ENCODE assay signal across 6 cellular contexts in the genomic region with DNA sequence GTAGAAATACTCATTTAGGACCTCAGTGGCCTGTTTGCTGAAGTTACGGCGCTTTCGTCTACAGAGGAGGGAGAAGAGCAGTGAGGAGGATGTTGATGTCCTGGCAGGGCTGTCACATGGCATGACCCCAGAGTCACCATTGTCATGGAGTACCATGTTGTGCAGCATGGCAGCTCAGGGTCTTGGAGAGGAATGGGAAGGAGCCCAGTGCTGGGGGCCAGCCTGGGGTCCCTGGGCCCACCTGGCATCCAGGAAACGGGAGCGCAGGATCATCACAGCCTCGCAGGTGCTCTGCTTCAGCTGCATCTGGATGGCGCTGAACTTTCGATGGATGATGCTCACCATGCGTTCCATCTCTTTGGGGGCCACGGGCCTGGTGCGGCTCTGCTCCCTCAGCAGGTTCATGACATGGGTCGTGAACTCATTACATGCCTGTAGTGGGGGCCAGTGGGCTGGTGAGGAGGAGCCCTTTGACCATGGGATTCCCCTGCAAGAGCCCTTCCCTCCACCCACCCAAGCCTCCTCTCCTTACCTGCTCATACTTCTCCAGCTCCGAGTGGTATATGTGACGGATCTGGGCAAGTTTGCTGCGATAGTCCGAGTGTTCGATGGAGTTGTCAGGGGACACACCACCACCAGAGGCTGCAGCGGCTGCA. TPM values are rescaled to one million over a fixed set of nuclear protein-coding genes. Genes with fewer than 3 reads are reported as not detected.
A peak's percentile ranks its signal among the peaks of the same experiment; 100 is the strongest.
DNase-seq lines count a peak whose midpoint lies in the region; ATAC-seq, FAIRE-seq and TF ChIP-seq lines count a peak whose summit lies in the region.
"Not testable (repeated sequence)": the region's sequence is repeated elsewhere in the genome, so short reads cannot be mapped to it uniquely, and the experiment has no call there.

No MANE protein-coding gene starts in this region.

- not testable (repeated sequence) for H3K27me3 ChIP-seq in HCT116 (ENCODE audit: insufficient read depth, low read length); bronchial epithelial cell (ENCODE audit: control insufficient read depth, insufficient read depth, low read length); left ventricle myocardium inferior (ENCODE audit: low read depth); trophoblast cell (ENCODE audit: insufficient read depth, low read length); upper lobe of right lung

- ATAC-seq in HCT116, upper lobe of right lung: not testable (repeated sequence)

- H3K4me3 Mint-ChIP-seq in activated CD4-positive, alpha-beta T cell treated with anti-CD3 and anti-CD28 coated beads, Interleukin-2, amount 10 ng/mL, durations not matched to agents 24 days and 14 days, result peak overlapping the region; percentile 87

- not testable (repeated sequence) for TF ChIP-seq POLR2A in HCT116 (IDR thresholded peaks at IDR 0.05; ENCODE audit: borderline replicate concordance, extremely low read depth, insufficient read depth, insufficient read length)

- no CpG with 5 or more reads among the region's 18 CpGs for WGBS in trophoblast cell (ENCODE audit: extremely low coverage, insufficient coverage, insufficient read length)

- not testable (repeated sequence) for H3K14ac ChIP-seq in trophoblast cell (ENCODE audit: low read length)

- not testable (repeated sequence) for H3K9me3 Mint-ChIP-seq in activated CD4-positive, alpha-beta T cell treated with anti-CD3 and anti-CD28 coated beads, Interleukin-2, amount 10 ng/mL, durations not matched to agents 24 days and 14 days

- H3K36me3 Mint-ChIP-seq in activated CD4-positive, alpha-beta T cell treated with anti-CD3 and anti-CD28 coated beads, Interleukin-2, amount 10 ng/mL, durations not matched to agents 24 days and 14 days (ENCODE audit: low read depth), result peaks cover 57% of the 10 kb centered on the region

- CTCF ChIA-PET in HCT116 (lab: Charles Lee), result not testable (repeated sequence)

- DNase-seq in HCT116 (ENCODE audit: low read depth, low spot score); activated CD4-positive, alpha-beta T cell treated with anti-CD3 and anti-CD28 coated beads, Interleukin-2, amount 10 ng/mL, durations not matched to agents 24 days and 14 days; bronchial epithelial cell (ENCODE audit: low read depth); left ventricle myocardium inferior; trophoblast cell; upper lobe of right lung: not testable (repeated sequence)

- H3K4me1 Mint-ChIP-seq in activated CD4-positive, alpha-beta T cell treated with anti-CD3 and anti-CD28 coated beads, Interleukin-2, amount 10 ng/mL, durations not matched to agents 24 days and 14 days, result peaks cover 51% of the 10 kb centered on the region

- H3K27me3 Mint-ChIP-seq in activated CD4-positive, alpha-beta T cell treated with anti-CD3 and anti-CD28 coated beads, Interleukin-2, amount 10 ng/mL, durations not matched to agents 24 days and 14 days, result not testable (repeated sequence)

- H4K12ac ChIP-seq in trophoblast cell (ENCODE audit: low read depth, low read length), result peak overlapping the region; percentile 10

- H3K4me1 ChIP-seq in HCT116 (ENCODE audit: control insufficient read depth in 1 of 2, insufficient read depth in 2 of 2, low read length in 2 of 2) (peaks cover 16 to 59% of the 10 kb centered on the region in 2 experiments), left ventricle myocardium inferior (peaks cover 91% of the 10 kb centered on the region), trophoblast cell (ENCODE audit: control insufficient read depth in 1 of 2, insufficient read depth in 2 of 2, low read length in 2 of 2) (peaks cover 10 to 28% of the 10 kb centered on the region in 2 experiments), upper lobe of right lung (peaks cover 49% of the 10 kb centered on the region)

- H2BK12ac ChIP-seq in trophoblast cell (ENCODE audit: low read length), result not testable (repeated sequence)

- H2AK5ac ChIP-seq in trophoblast cell (ENCODE audit: low read length), result not testable (repeated sequence)

- not testable (repeated sequence) for H3K27ac ChIP-seq in HCT116 (ENCODE audit: low read depth, low read length); trophoblast cell (ENCODE audit: low read depth, low read length); upper lobe of right lung
- peak overlapping the region; percentile 98 for H3K27ac ChIP-seq in left ventricle myocardium inferior (replicated peaks)

- H3K9ac ChIP-seq in HCT116 (ENCODE audit: low read length); trophoblast cell (ENCODE audit: low read length): not testable (repeated sequence)

- TF ChIP-seq CTCF in HCT116 (IDR thresholded peaks at IDR 0.05 in 2 of 3, conservative IDR thresholded peaks at IDR 0.05 in 1 of 3; ENCODE audit: borderline replicate concordance in 1 of 3, insufficient read depth in 1 of 3, low read depth in 2 of 3, low read length in 2 of 3); bronchial epithelial cell (IDR thresholded peaks at IDR 0.05; ENCODE audit: insufficient read depth, low read length, severe bottlenecking); left ventricle myocardium inferior (IDR thresholded peaks at IDR 0.05; ENCODE audit: borderline replicate concordance); upper lobe of right lung (IDR thresholded peaks at IDR 0.05): not testable (repeated sequence)

- H3K4me2 ChIP-seq in HCT116 (ENCODE audit: low read length), result peak overlapping the region; percentile 81
- not testable (repeated sequence) for H3K4me2 ChIP-seq in trophoblast cell (ENCODE audit: low read length)

- not testable (repeated sequence) for H3K9me2 ChIP-seq in HCT116 (ENCODE audit: insufficient read depth)

- RAD21 ChIA-PET in HCT116 (lab: Charles Lee; ENCODE audit: low non-redundant PET in 1 of 2, low total read pairs in 2 of 2, uncharacterized antibody in 2 of 2, unreplicated experiment in 2 of 2), result not testable (repeated sequence)

- H3K23ac ChIP-seq in trophoblast cell (ENCODE audit: low read length), result not testable (repeated sequence)

- H3K9me3 ChIP-seq in HCT116 (ENCODE audit: control insufficient read depth in 1 of 2, insufficient read depth in 1 of 2, low read depth in 1 of 2, low read length in 2 of 2); left ventricle myocardium inferior (replicated peaks); trophoblast cell (ENCODE audit: insufficient read depth, low read depth, low read length); upper lobe of right lung: not testable (repeated sequence)

- not testable (repeated sequence) for H2BK120ac ChIP-seq in trophoblast cell (ENCODE audit: insufficient read depth, low read length, poor library complexity)

- FAIRE-seq in bronchial epithelial cell (lab: Jason Lieb, UNC), result peak; percentile 75

- H3K27ac Mint-ChIP-seq in activated CD4-positive, alpha-beta T cell treated with anti-CD3 and anti-CD28 coated beads, Interleukin-2, amount 10 ng/mL, durations not matched to agents 24 days and 14 days, result peak overlapping the region; percentile 81

- not testable (repeated sequence) for H4K20me1 ChIP-seq in HCT116 (ENCODE audit: insufficient read depth)

- not testable (repeated sequence) for H3K4ac ChIP-seq in trophoblast cell (ENCODE audit: low read depth, low read length)

- not testable (repeated sequence) for BruUV-seq in HCT116 (replicated peaks; lab: Mats Ljungman, UMichigan)

- not testable (repeated sequence) for H4K91ac ChIP-seq in trophoblast cell (ENCODE audit: low read depth, low read length)

- intact Hi-C loops in HCT116 (cut with micrococcal nuclease); activated CD4-positive, alpha-beta T cell treated with anti-CD3 and anti-CD28 coated beads, Interleukin-2, amount 10 ng/mL, durations not matched to agents 24 days and 14 days (cut with micrococcal nuclease); left ventricle myocardium inferior (cut with micrococcal nuclease); upper lobe of right lung (cut with DNase I): not testable (repeated sequence)

- H3K36me3 ChIP-seq in HCT116 (ENCODE audit: control insufficient read depth in 1 of 2, insufficient read depth in 2 of 2, low read length in 2 of 2), result not testable (repeated sequence)
- peaks cover 11% of the 10 kb centered on the region for H3K36me3 ChIP-seq in bronchial epithelial cell (ENCODE audit: control insufficient read depth, insufficient read depth, low read length)
- peaks cover 18% of the 10 kb centered on the region for H3K36me3 ChIP-seq in left ventricle myocardium inferior
- H3K36me3 ChIP-seq in trophoblast cell (ENCODE audit: control insufficient read depth in 1 of 2, insufficient read depth in 2 of 2, low read length in 2 of 2), result peaks cover 31 to 32% of the 10 kb centered on the region in 2 experiments
- H3K36me3 ChIP-seq in upper lobe of right lung, result peaks cover 16% of the 10 kb centered on the region

- H3K79me2 ChIP-seq in HCT116 (ENCODE audit: insufficient read depth, low read length) (peaks cover 13% of the 10 kb centered on the region), trophoblast cell (ENCODE audit: control insufficient read depth, insufficient read depth, low read length, poor library complexity) (peaks cover 11% of the 10 kb centered on the region)

- H3K4me3 ChIP-seq in HCT116 (replicated peaks in 1 of 2; ENCODE audit: low read depth in 1 of 2, low read length in 2 of 2); bronchial epithelial cell (ENCODE audit: low read depth, low read length); trophoblast cell (ENCODE audit: low read depth, low read length): not testable (repeated sequence)
- H3K4me3 ChIP-seq in left ventricle myocardium inferior (peak overlapping the region; percentile 83), upper lobe of right lung (peak overlapping the region; percentile 66)

- H2AFZ ChIP-seq in HCT116 (ENCODE audit: low read depth, low read length, poor library complexity, severe bottlenecking); trophoblast cell (ENCODE audit: insufficient read depth, low read length, poor library complexity): not testable (repeated sequence)

- POLR2A ChIA-PET in HCT116 (lab: Charles Lee), result not testable (repeated sequence)

- H3K18ac ChIP-seq in trophoblast cell (ENCODE audit: low read length), result not testable (repeated sequence)

- H3K79me1 ChIP-seq in trophoblast cell (ENCODE audit: low read length), result peaks cover 18% of the 10 kb centered on the region

- TF ChIP-seq RAD21 in HCT116 (IDR thresholded peaks at IDR 0.05; ENCODE audit: low read depth), result not testable (repeated sequence)

- not testable (repeated sequence) for H2BK5ac ChIP-seq in trophoblast cell (ENCODE audit: low read depth, low read length, poor library complexity)

- not testable (repeated sequence) for H4K8ac ChIP-seq in trophoblast cell (ENCODE audit: low read depth, low read length)

RNA-seq across cellular contexts. Expression of a gene that starts 2.1 kb away (rescaled TPM):
- total RNA-seq in HCT116 (2021; ENCODE audit: unreplicated experiment) (79.0 TPM), bronchial epithelial cell (16.3 and 19.3 TPM in 2 replicates), left ventricle myocardium inferior (36.5 TPM), upper lobe of right lung (100 TPM)
- 64.4 and 66.7 TPM in 2 replicates for polyA plus RNA-seq in HCT116 (2012)
- 88.1 and 92.7 TPM in 2 replicates for total RNA-seq in activated CD4-positive, alpha-beta T cell treated with anti-CD3 and anti-CD28 coated beads, Interleukin-2, amount 10 ng/mL, durations not matched to agents 24 days and 14 days
- polyA plus RNA-seq in trophoblast cell (2013), result 90.9 and 95.5 TPM in 2 replicates

RNA-seq across cellular contexts. Expression of a gene that starts 3.8 kb away (rescaled TPM):
- total RNA-seq in HCT116 (2021; ENCODE audit: unreplicated experiment) (22.6 TPM), bronchial epithelial cell (0.26 TPM in 2 replicates), left ventricle myocardium inferior (1.8 TPM), upper lobe of right lung (1,590 TPM)
- polyA plus RNA-seq in HCT116 (2012), result 9.5 and 10.3 TPM in 2 replicates
- total RNA-seq in activated CD4-positive, alpha-beta T cell treated with anti-CD3 and anti-CD28 coated beads, Interleukin-2, amount 10 ng/mL, durations not matched to agents 24 days and 14 days, result 20.7 and 24.1 TPM in 2 replicates
- polyA plus RNA-seq in trophoblast cell (2013), result 7.3 and 8.1 TPM in 2 replicates

RNA-seq across cellular contexts. Expression of a gene that starts 4.6 kb away (rescaled TPM):
- total RNA-seq in HCT116 (2021; ENCODE audit: unreplicated experiment) (1.2 TPM), bronchial epithelial cell (0.64 and 0.79 TPM in 2 replicates), left ventricle myocardium inferior (5.0 TPM), upper lobe of right lung (51.9 TPM)
- polyA plus RNA-seq in HCT116 (2012), result 1.8 and 2.2 TPM in 2 replicates
- total RNA-seq in activated CD4-positive, alpha-beta T cell treated with anti-CD3 and anti-CD28 coated beads, Interleukin-2, amount 10 ng/mL, durations not matched to agents 24 days and 14 days, result 81.1 and 82.4 TPM in 2 replicates
- 9.6 and 10.9 TPM in 2 replicates for polyA plus RNA-seq in trophoblast cell (2013)

RNA-seq across cellular contexts. Expression of a gene that starts 9.6 kb away (rescaled TPM):
- total RNA-seq in HCT116 (2021; ENCODE audit: unreplicated experiment) (45.9 TPM), bronchial epithelial cell (29.2 and 50.5 TPM in 2 replicates), left ventricle myocardium inferior (76.0 TPM), upper lobe of right lung (44.6 TPM)
- polyA plus RNA-seq in HCT116 (2012), result 76.9 and 86.5 TPM in 2 replicates
- 59.9 and 62.6 TPM in 2 replicates for total RNA-seq in activated CD4-positive, alpha-beta T cell treated with anti-CD3 and anti-CD28 coated beads, Interleukin-2, amount 10 ng/mL, durations not matched to agents 24 days and 14 days
- polyA plus RNA-seq in trophoblast cell (2013), result 51.4 and 55.5 TPM in 2 replicates

RNA-seq across cellular contexts. Expression of a gene that starts 12.0 kb away (rescaled TPM):
- total RNA-seq in HCT116 (2021; ENCODE audit: unreplicated experiment) (55.6 TPM), bronchial epithelial cell (5.8 and 9.0 TPM in 2 replicates), left ventricle myocardium inferior (43.0 TPM), upper lobe of right lung (53.0 TPM)
- polyA plus RNA-seq in HCT116 (2012), result 60.3 and 68.4 TPM in 2 replicates
- 31.4 and 32.6 TPM in 2 replicates for total RNA-seq in activated CD4-positive, alpha-beta T cell treated with anti-CD3 and anti-CD28 coated beads, Interleukin-2, amount 10 ng/mL, durations not matched to agents 24 days and 14 days
- 67.1 and 67.2 TPM in 2 replicates for polyA plus RNA-seq in trophoblast cell (2013)

Comparison
In these comparisons a context has a peak if more than half of its experiments do, and no peak if none do; other contexts are left out.
1. RNA of a gene that starts 3.8 kb away (total RNA-seq): 1,590 TPM in upper lobe of right lung (single experiment); 20.7 to 24.1 TPM in activated CD4-positive, alpha-beta T cell treated with anti-CD3 and anti-CD28 coated beads, Interleukin-2, amount 10 ng/mL, durations not matched to agents 24 days and 14 days, 22.6 TPM in HCT116 (single experiment), 1.8 TPM in left ventricle myocardium inferior (single experiment) and 0.26 TPM in bronchial epithelial cell; every median in the first group is over 10 times any median in the second.